2 cellular contexts compared by ENCODE assay signal in the genomic region with DNA sequence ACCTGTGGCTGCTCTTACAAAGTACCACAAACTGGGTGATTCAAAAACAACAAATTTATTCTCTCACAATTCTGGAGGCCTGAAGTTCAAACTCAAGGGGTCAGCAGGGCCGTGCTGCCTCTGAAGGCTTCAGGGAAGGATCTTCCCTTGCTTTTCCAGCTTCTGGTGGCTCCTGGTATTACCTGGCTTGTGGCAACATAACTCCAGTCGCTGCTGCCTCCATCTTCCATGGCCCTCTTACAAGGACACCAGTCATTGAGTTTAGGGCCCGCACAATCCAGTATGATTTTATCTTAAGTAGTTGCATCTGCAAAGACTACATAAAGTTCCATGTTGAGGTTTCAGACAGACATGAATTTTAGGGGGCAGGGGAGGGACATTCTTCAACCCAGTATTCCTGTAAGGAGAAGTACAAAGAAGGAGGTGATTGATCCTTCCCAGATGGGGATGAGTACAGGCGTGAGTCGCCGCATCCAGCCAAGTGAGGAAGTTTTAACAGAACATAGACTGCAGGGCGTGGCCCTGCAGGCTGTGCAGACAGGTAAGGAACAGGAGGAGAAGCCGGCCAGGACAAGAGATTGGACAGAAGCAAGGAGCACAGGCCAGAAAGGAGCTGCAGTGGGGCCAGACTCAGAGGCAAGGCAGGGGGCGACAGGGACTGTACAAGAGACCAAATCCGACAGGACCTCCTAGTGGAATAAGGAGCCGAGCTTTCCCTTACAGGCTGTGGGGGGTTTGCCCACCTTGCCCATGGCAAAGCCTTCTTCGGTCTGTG.
TF ChIP-seq lines count a peak whose summit lies in the region.

No MANE protein-coding gene starts in this region.

TF ChIP-seq in A549, 52 proteins besides CTCF, POLR2A, EP300 and RAD21:
- TF ChIP-seq KDM1A (IDR thresholded peaks at IDR 0.05; ENCODE audit: low read depth) (no peak), NR3C1 (IDR thresholded peaks at IDR 0.05) (no peak), ESRRA (IDR thresholded peaks at IDR 0.05; ENCODE audit: borderline replicate concordance, low read length) (no peak), BCL3 (IDR thresholded peaks at IDR 0.05) (no peak), FOSL2 (IDR thresholded peaks at IDR 0.05) (no peak), FOSL2 (CRISPR knock-in tag; IDR thresholded peaks at IDR 0.05) (no peak), CBX8 (IDR thresholded peaks at IDR 0.05) (no peak), CBX2 (IDR thresholded peaks at IDR 0.05; ENCODE audit: borderline replicate concordance, low read depth) (no peak), TP53 (CRISPR knock-in tag; IDR thresholded peaks at IDR 0.05) (no peak), GATA3 (IDR thresholded peaks at IDR 0.05; ENCODE audit: borderline replicate concordance) (no peak), TFCP2L1 (CRISPR knock-in tag; IDR thresholded peaks at IDR 0.05) (no peak), MAFK (IDR thresholded peaks at IDR 0.05; ENCODE audit: partially characterized antibody) (no peak), ATOH8 (CRISPR knock-in tag; IDR thresholded peaks at IDR 0.05; ENCODE audit: low read depth) (no peak), ZFP36 (IDR thresholded peaks at IDR 0.05; ENCODE audit: borderline replicate concordance, partially characterized antibody) (no peak), JUN (IDR thresholded peaks at IDR 0.05) (no peak), MYC (IDR thresholded peaks at IDR 0.05; ENCODE audit: borderline replicate concordance, low read length) (no peak), PBX3 (IDR thresholded peaks at IDR 0.05) (no peak), RCOR1 (IDR thresholded peaks at IDR 0.05; ENCODE audit: low read depth, low read length) (no peak)
TF ChIP-seq in A549: peak in this region for 0.

TF ChIP-seq in IMR-90, 13 proteins besides CTCF, POLR2A, EP300 and RAD21:
- TF ChIP-seq FOS (IDR thresholded peaks at IDR 0.05; ENCODE audit: low read depth, low read length) (no peak), CEBPB (IDR thresholded peaks at IDR 0.05; ENCODE audit: low read depth, low read length) (no peak)
- TF ChIP-seq, protein P1, sequence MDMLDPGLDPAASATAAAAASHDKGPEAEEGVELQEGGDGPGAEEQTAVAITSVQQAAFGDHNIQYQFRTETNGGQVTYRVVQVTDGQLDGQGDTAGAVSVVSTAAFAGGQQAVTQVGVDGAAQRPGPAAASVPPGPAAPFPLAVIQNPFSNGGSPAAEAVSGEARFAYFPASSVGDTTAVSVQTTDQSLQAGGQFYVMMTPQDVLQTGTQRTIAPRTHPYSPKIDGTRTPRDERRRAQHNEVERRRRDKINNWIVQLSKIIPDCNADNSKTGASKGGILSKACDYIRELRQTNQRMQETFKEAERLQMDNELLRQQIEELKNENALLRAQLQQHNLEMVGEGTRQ (IDR thresholded peaks at IDR 0.05; ENCODE audit: low read depth, low read length), result no peak
